Comparison of ENCODE assay signal across 13 cellular contexts in the genomic region with DNA sequence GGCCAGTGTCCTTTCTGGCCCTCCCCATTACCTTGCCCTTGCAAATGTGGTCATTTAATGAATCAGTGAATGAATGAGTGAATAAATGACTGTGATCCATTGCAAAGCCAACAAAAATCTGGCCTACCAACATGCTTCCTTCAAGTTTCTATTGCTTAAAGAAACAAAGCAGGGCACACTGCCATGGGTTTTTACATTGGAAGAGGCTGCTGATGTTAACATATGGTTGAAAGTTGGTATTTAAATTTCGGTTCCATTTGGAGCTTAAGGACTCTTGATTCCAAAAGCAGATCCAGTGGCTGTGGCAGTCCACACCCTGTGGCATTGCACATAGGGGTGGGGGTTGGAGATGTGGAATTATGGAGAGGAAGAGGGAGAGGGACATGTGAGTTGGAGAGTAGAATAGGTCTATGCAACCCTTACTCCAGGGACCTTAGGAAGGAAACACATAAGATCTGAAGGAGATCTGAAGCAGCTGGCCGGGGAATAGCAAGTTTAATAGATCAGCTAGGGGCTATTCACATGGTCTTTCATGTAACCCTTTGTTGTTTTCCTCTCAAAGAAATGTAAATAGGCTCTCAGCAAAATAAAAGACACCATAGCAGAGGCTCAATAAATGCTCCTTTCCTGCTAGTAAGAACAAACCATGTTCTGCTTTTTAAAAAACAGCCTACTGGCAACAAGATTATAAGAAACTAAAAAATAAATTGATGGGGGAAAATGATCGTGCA. TPM values are rescaled to one million over a fixed set of nuclear protein-coding genes. Genes with fewer than 3 reads are reported as not detected.
"Had no signal": no experiment of that assay in that cellular context is flagged by ENCODE, and none has a peak within 500 bp of the region (broad histone marks: within the 10 kb centered on the region; RNA-seq: fewer than 3 reads in every experiment).

No MANE protein-coding gene starts in this region.

- H3K36me3 ChIP-seq: brain microvascular endothelial cell, tibial artery had no signal

- H3K27ac ChIP-seq: brain microvascular endothelial cell, parathyroid adenoma, tibial artery had no signal

- H3K27me3 Mint-ChIP-seq: activated naive CD8-positive, alpha-beta T cell; activated T-cell treated with anti-CD3 and anti-CD28 coated beads, Interleukin-2, amount 50 U/mL, for 24 hours had no signal

- H3K4me3 ChIP-seq: tibial artery had no signal

- H3K27me3 ChIP-seq: brain microvascular endothelial cell, tibial artery had no signal

- DNase-seq: activated CD4-positive, alpha-beta T cell treated with anti-CD3 and anti-CD28 coated beads, Interleukin-2, amount 50 U/mL, for 1 hour; activated CD4-positive, CD25-positive, alpha-beta regulatory T cell; activated effector memory CD4-positive, alpha-beta T cell treated with anti-CD3 and anti-CD28 coated beads, Interleukin-2, amount 50 U/mL, for 16 hours; activated T-cell treated with anti-CD3 and anti-CD28 coated beads, Interleukin-2, amount 50 U/mL, for 24 hours; amygdala; brain microvascular endothelial cell; cerebellar nuclear complex; tibial artery had no signal

- H3K36me3 Mint-ChIP-seq: activated naive CD8-positive, alpha-beta T cell had no signal

- H3K9me3 ChIP-seq: tibial artery had no signal

- H3K9me3 Mint-ChIP-seq: activated T-cell treated with anti-CD3 and anti-CD28 coated beads, Interleukin-2, amount 50 U/mL, for 24 hours; dendritic cell treated with granulocyte-macrophage colony-stimulating factor and Interleukin-4, amounts not matched to agents 40 ng/mL and 50 ng/mL, for 4 days; T-helper 1 cell treated with Interleukin-12 subunit alpha and Interleukin-12 subunit beta and Interleukin-4 antibody, amounts not matched to agents 30 μg/mL and 1 μg/mL, for 36 hours had no signal

- H3K4me3 Mint-ChIP-seq: activated naive CD8-positive, alpha-beta T cell; activated T-cell treated with anti-CD3 and anti-CD28 coated beads, Interleukin-2, amount 50 U/mL, for 24 hours; dendritic cell treated with granulocyte-macrophage colony-stimulating factor and Interleukin-4, amounts not matched to agents 40 ng/mL and 50 ng/mL, for 4 days; T-helper 1 cell treated with Interleukin-12 subunit alpha and Interleukin-12 subunit beta and Interleukin-4 antibody, amounts not matched to agents 30 μg/mL and 1 μg/mL, for 36 hours had no signal

- H3K9ac ChIP-seq: parathyroid adenoma had no signal

RNA-seq across cellular contexts. Expression of gene ABCA4, which starts 7.2 kb away (rescaled TPM):
- polyA plus RNA-seq: neural cell had no signal
